8 cellular contexts compared by ENCODE assay signal in genomic region chr6:3911614-3912336, GRCh38.
DNase-seq lines count a peak whose midpoint lies in the region; ATAC-seq and TF ChIP-seq lines count a peak whose summit lies in the region.

No MANE protein-coding gene starts in this region.

- peaks cover 56% of the 10 kb centered on the region for H3K4me1 Mint-ChIP-seq in nephron
- peaks cover 22 to 47% (median 34%) of the 10 kb centered on the region in 7 donors for H3K4me1 Mint-ChIP-seq in naive thymus-derived CD4-positive, alpha-beta T cell

- H3K9me3 Mint-ChIP-seq in nephron = no peaks in the 10 kb centered on the region
- no peaks in the 10 kb centered on the region for H3K9me3 Mint-ChIP-seq in naive thymus-derived CD4-positive, alpha-beta T cell

- H3K9ac ChIP-seq in PC-3 (ENCODE audit: low read length) = peak overlapping the region; percentile 31

- peak; percentile 64 for DNase-seq in AG08396 (ENCODE audit: low spot score)
- peak; percentile 98 for DNase-seq in PC-3
- DNase-seq in esophagus squamous epithelium (lab: John Stamatoyannopoulos, UW) = no peak
- no peak for DNase-seq in activated CD4-positive, alpha-beta T cell treated with anti-CD3 and anti-CD28 coated beads, Interleukin-2, amount 50 U/mL, for 1 hour
- DNase-seq in GM20000 (ENCODE audit: low spot score) = no peak
- no peak for DNase-seq in naive thymus-derived CD4-positive, alpha-beta T cell

- no peaks in the 10 kb centered on the region for H3K36me3 ChIP-seq in PC-3 (ENCODE audit: low read depth, low read length)
- H3K36me3 ChIP-seq in esophagus squamous epithelium = no peaks in the 10 kb centered on the region
- H3K36me3 ChIP-seq in naive thymus-derived CD4-positive, alpha-beta T cell (ENCODE audit: control insufficient read depth in 2 of 3, insufficient read depth in 3 of 3, low read length in 3 of 3) = no peaks in the 10 kb centered on the region

- H3K4me2 ChIP-seq in PC-3 (ENCODE audit: low read length) = peak overlapping the region; percentile 97

- H3F3A ChIP-seq in PC-3 (ENCODE audit: low read length, unreplicated experiment) = peaks cover 10% of the 10 kb centered on the region

- POLR2A ChIA-PET in PC-3 (lab: Charles Lee; ENCODE audit: unreplicated experiment) = no interaction called here
- POLR2A ChIA-PET in naive thymus-derived CD4-positive, alpha-beta T cell (lab: Charles Lee) = no interaction called here

- H3K4me1 ChIP-seq in PC-3 (ENCODE audit: insufficient read depth, low read length) (peaks cover 44% of the 10 kb centered on the region), esophagus squamous epithelium (peaks cover 10 to 32% (median 25%) of the 10 kb centered on the region in 3 donors)
- H3K4me1 ChIP-seq in naive thymus-derived CD4-positive, alpha-beta T cell (ENCODE audit: control insufficient read depth in 2 of 2, insufficient read depth in 2 of 2, low read length in 2 of 2) = peaks cover 17 to 26% of the 10 kb centered on the region in 2 donors

- H3K79me2 ChIP-seq in PC-3 (ENCODE audit: low read length) = no peaks in the 10 kb centered on the region

- H3K36me3 Mint-ChIP-seq in nephron (ENCODE audit: low read depth) = no peaks in the 10 kb centered on the region
- H3K36me3 Mint-ChIP-seq in naive thymus-derived CD4-positive, alpha-beta T cell = peaks cover 0 to 6% (median 0%) of the 10 kb centered on the region in 5 donors

- no peaks in the 10 kb centered on the region for H4K20me1 ChIP-seq in PC-3 (ENCODE audit: low read length)

- CTCF ChIA-PET in PC-3 (lab: Charles Lee) = interaction anchor here (2.5 kb wide), 1 partner anchor 24 kb away, joined by 14 read pairs; no protein-coding TSS in a partner anchor
- CTCF ChIA-PET in naive thymus-derived CD4-positive, alpha-beta T cell (lab: Charles Lee) = interaction anchor here (1.7 kb wide), 1 partner anchor 63 kb away, joined by 3 read pairs; no protein-coding TSS in a partner anchor

- TF ChIP-seq CTCF in PC-3 (conservative IDR thresholded peaks at IDR 0.05; ENCODE audit: low read depth, low read length) = no peak
- TF ChIP-seq CTCF in esophagus squamous epithelium (IDR thresholded peaks at IDR 0.05) = no peak
- no peak for TF ChIP-seq CTCF in nephron (IDR thresholded peaks at IDR 0.05; ENCODE audit: unreplicated experiment in 3 of 3)
- no peak for TF ChIP-seq CTCF in GM20000 (IDR thresholded peaks at IDR 0.05; ENCODE audit: extremely low read depth, missing control alignments)

- no peaks in the 10 kb centered on the region for H3K27me3 Mint-ChIP-seq in nephron (ENCODE audit: low read depth)
- H3K27me3 Mint-ChIP-seq in naive thymus-derived CD4-positive, alpha-beta T cell = peaks cover 32 to 82% (median 45%) of the 10 kb centered on the region in 5 donors

- ATAC-seq in PC-3 (peak; percentile 68), HG03196 (IDR thresholded peaks at IDR 0.05; ENCODE audit: unreplicated experiment) (no peak)
- no peak for ATAC-seq in naive thymus-derived CD4-positive, alpha-beta T cell

- H3K27me3 ChIP-seq in PC-3 (ENCODE audit: low read length) = no peaks in the 10 kb centered on the region
- H3K27me3 ChIP-seq in esophagus squamous epithelium = peaks cover 0 to 51% (median 0%) of the 10 kb centered on the region in 4 donors
- H3K27me3 ChIP-seq in naive thymus-derived CD4-positive, alpha-beta T cell (ENCODE audit: control insufficient read depth in 2 of 2, insufficient read depth in 2 of 2, low read length in 2 of 2) = no peaks in the 10 kb centered on the region

- 44 to 48% methylated on average over 8 of the region's 8 CpGs for WGBS in esophagus squamous epithelium, 2 donors

- no TSS peak for BruUV-seq in PC-3 (replicated peaks; lab: Mats Ljungman, UMichigan)

- peak overlapping the region; percentile 3 to 55 (median 23) for H3K4me3 Mint-ChIP-seq in nephron
- no peak overlapping the region for H3K4me3 Mint-ChIP-seq in naive thymus-derived CD4-positive, alpha-beta T cell

- intact Hi-C loops in PC-3 (cut with micrococcal nuclease) (no loop called here), esophagus squamous epithelium (cut with DNase I) (no loop called here)
- intact Hi-C loops in naive thymus-derived CD4-positive, alpha-beta T cell (cut with micrococcal nuclease) = no loop called here

- no peak for TF ChIP-seq POLR2A in esophagus squamous epithelium (IDR thresholded peaks at IDR 0.05)

- H3K27ac ChIP-seq in PC-3 (ENCODE audit: low read length) (peak overlapping the region; percentile 95), esophagus squamous epithelium (peak overlapping the region in 3 of 4 donors; percentile 79 to 85 (median 85))
- H3K27ac ChIP-seq in naive thymus-derived CD4-positive, alpha-beta T cell (ENCODE audit: low read depth, low read length) = no peak overlapping the region

- peak overlapping the region; percentile 36 for H3K4me3 ChIP-seq in PC-3 (ENCODE audit: low read length)
- no peak overlapping the region for H3K4me3 ChIP-seq in esophagus squamous epithelium
- H3K4me3 ChIP-seq in naive thymus-derived CD4-positive, alpha-beta T cell (ENCODE audit: low read length) = no peak overlapping the region

- H3K9me2 ChIP-seq in PC-3 (replicated peaks; ENCODE audit: low read length) = no peaks in the 10 kb centered on the region

- H3K9me3 ChIP-seq in PC-3 (ENCODE audit: low read length) (no peaks in the 10 kb centered on the region), esophagus squamous epithelium (no peaks in the 10 kb centered on the region)
- H3K9me3 ChIP-seq in naive thymus-derived CD4-positive, alpha-beta T cell (ENCODE audit: control insufficient read depth in 2 of 3, low read length in 3 of 3) = no peaks in the 10 kb centered on the region

- H3K27ac Mint-ChIP-seq in nephron = peak overlapping the region; percentile 93 to 98 (median 94)
- H3K27ac Mint-ChIP-seq in naive thymus-derived CD4-positive, alpha-beta T cell = no peak overlapping the region

- H2AFZ ChIP-seq in PC-3 (ENCODE audit: low read length) = no peak overlapping the region

Comparison
In these comparisons a context has a peak if more than half of its experiments do, and no peak if none do; other contexts are left out.
1. DNase-seq: peak in AG08396 (single experiment) and PC-3 (single experiment); none in esophagus squamous epithelium (single experiment), activated CD4-positive, alpha-beta T cell treated with anti-CD3 and anti-CD28 coated beads, Interleukin-2, amount 50 U/mL, for 1 hour (single experiment), GM20000 (single experiment) and naive thymus-derived CD4-positive, alpha-beta T cell (0 of 9).
2. H3K27ac Mint-ChIP-seq: peak in nephron (3 of 3); none in naive thymus-derived CD4-positive, alpha-beta T cell (0 of 9).
3. H3K4me3 Mint-ChIP-seq: peak in nephron (3 of 3); none in naive thymus-derived CD4-positive, alpha-beta T cell (0 of 10).